In genomic region chr5:28451478-28451877, GRCh38 we compare ENCODE assay signal across 27 cellular contexts.
"Had no signal": no experiment of that assay in that cellular context is flagged by ENCODE, and none has a peak within 500 bp of the region (broad histone marks: within the 10 kb centered on the region; RNA-seq: fewer than 3 reads in every experiment).

No MANE protein-coding gene starts in this region.

- H3K4me3 Mint-ChIP-seq: naive thymus-derived CD4-positive, alpha-beta T cell; natural killer cell; nephron; neural progenitor cell; stimulated activated effector memory CD8-positive, alpha-beta T cell treated with anti-CD3 and anti-CD28 coated beads, Interleukin-12 subunit alpha, Interleukin-12 subunit beta, amount 100 ng/mL, for 72 hours; stimulated activated naive B cell treated with anti-CD40 and anti-IgM and Interleukin-4, amounts not matched to agents 10 μg/mL and 1 μg/mL and 100 μg/mL, for 72 hours; stimulated activated naive CD8-positive, alpha-beta T cell treated with anti-CD3 and anti-CD28 coated beads, Interleukin-15, Interleukin-2, amounts not matched to agents 100 ng/mL and 50 ng/mL, for 24 hours had no signal

- H3K27ac Mint-ChIP-seq: naive thymus-derived CD4-positive, alpha-beta T cell; natural killer cell; nephron; neural progenitor cell; stimulated activated effector memory CD8-positive, alpha-beta T cell treated with anti-CD3 and anti-CD28 coated beads, Interleukin-12 subunit alpha, Interleukin-12 subunit beta, amount 100 ng/mL, for 72 hours; stimulated activated naive B cell treated with anti-CD40 and anti-IgM and Interleukin-4, amounts not matched to agents 10 μg/mL and 1 μg/mL and 100 μg/mL, for 72 hours; stimulated activated naive CD8-positive, alpha-beta T cell treated with anti-CD3 and anti-CD28 coated beads, Interleukin-15, Interleukin-2, amounts not matched to agents 100 ng/mL and 50 ng/mL, for 24 hours had no signal

- H3K36me3 ChIP-seq: neural progenitor cell, neutrophil, pancreas, prostate gland, right lobe of liver, sigmoid colon, stomach, thoracic aorta, thyroid gland, tibial nerve, upper lobe of left lung, vagina had no signal

- H3K4me1 ChIP-seq: neural progenitor cell, pancreas, prostate gland, right lobe of liver, stomach, tibial nerve, upper lobe of left lung, vagina had no signal

- H3K27me3 ChIP-seq: neural progenitor cell, neutrophil, pancreas, right lobe of liver, sigmoid colon, stomach, thyroid gland, tibial nerve, upper lobe of left lung, vagina had no signal

- ATAC-seq: naive thymus-derived CD4-positive, alpha-beta T cell; natural killer cell; pancreas; right cardiac atrium; right lobe of liver; stimulated activated effector memory CD8-positive, alpha-beta T cell treated with anti-CD3 and anti-CD28 coated beads, Interleukin-12 subunit alpha, Interleukin-12 subunit beta, amount 100 ng/mL, for 72 hours; stimulated activated naive B cell treated with anti-CD40 and anti-IgM and Interleukin-4, amounts not matched to agents 10 μg/mL and 1 μg/mL and 100 μg/mL, for 72 hours had no signal

- H3K27me3 Mint-ChIP-seq: naive thymus-derived CD4-positive, alpha-beta T cell; stimulated activated naive B cell treated with anti-CD40 and anti-IgM and Interleukin-4, amounts not matched to agents 10 μg/mL and 1 μg/mL and 100 μg/mL, for 72 hours; stimulated activated naive CD8-positive, alpha-beta T cell treated with anti-CD3 and anti-CD28 coated beads, Interleukin-15, Interleukin-2, amounts not matched to agents 100 ng/mL and 50 ng/mL, for 24 hours had no signal

- H3K27ac ChIP-seq: neural progenitor cell, neutrophil, pancreas, prostate gland, right lobe of liver, sigmoid colon, stomach, thoracic aorta, tibial nerve, upper lobe of left lung, vagina had no signal

- H3K36me3 Mint-ChIP-seq: neural progenitor cell; stimulated activated effector memory CD8-positive, alpha-beta T cell treated with anti-CD3 and anti-CD28 coated beads, Interleukin-12 subunit alpha, Interleukin-12 subunit beta, amount 100 ng/mL, for 72 hours; stimulated activated naive B cell treated with anti-CD40 and anti-IgM and Interleukin-4, amounts not matched to agents 10 μg/mL and 1 μg/mL and 100 μg/mL, for 72 hours had no signal

- H3K4me1 Mint-ChIP-seq: naive thymus-derived CD4-positive, alpha-beta T cell; natural killer cell; nephron; neural progenitor cell; stimulated activated effector memory CD8-positive, alpha-beta T cell treated with anti-CD3 and anti-CD28 coated beads, Interleukin-12 subunit alpha, Interleukin-12 subunit beta, amount 100 ng/mL, for 72 hours; stimulated activated naive B cell treated with anti-CD40 and anti-IgM and Interleukin-4, amounts not matched to agents 10 μg/mL and 1 μg/mL and 100 μg/mL, for 72 hours had no signal

- DNase-seq: naive thymus-derived CD4-positive, alpha-beta T cell; natural killer cell; nucleus accumbens; pancreas; right cardiac atrium; right lobe of liver; sigmoid colon; small intestine; stimulated activated CD4-positive, alpha-beta T cell treated with anti-CD3 and anti-CD28 coated beads, Interleukin-15, amount 100 ng/mL, for 24 hours; stimulated activated CD4-positive, alpha-beta T cell treated with anti-CD3 and anti-CD28 coated beads, Interleukin-2, amount 100 ng/mL, for 24 hours; stimulated activated CD4-positive, alpha-beta T cell treated with anti-CD3 and anti-CD28 coated beads, Interleukin-2, amount 100 ng/mL, for 48 hours; stimulated activated CD4-positive, alpha-beta T cell treated with anti-CD3 and anti-CD28 coated beads, Interleukin-4, amount 100 ng/mL, for 24 hours; stimulated activated naive B cell treated with anti-CD40 and anti-IgM and Interleukin-4, amounts not matched to agents 10 μg/mL and 1 μg/mL and 100 μg/mL, for 72 hours; stimulated activated naive CD4-positive, alpha-beta T cell treated with Interleukin-2 at 50 U/mL for 16 hours; stomach; trophoblast cell; upper lobe of left lung had no signal

- H3K4me3 ChIP-seq: neural progenitor cell, pancreas, prostate gland, right lobe of liver, sigmoid colon, stomach, thoracic aorta, thyroid gland, tibial nerve, upper lobe of left lung, vagina had no signal

- H3K9me3 ChIP-seq: neutrophil, pancreas, prostate gland, right lobe of liver, thoracic aorta, thyroid gland, vagina had no signal
